In genomic region chr15:75842722-75843617, GRCh38 we compare ENCODE assay signal across 8 cellular contexts. TPM values are rescaled to one million over a fixed set of nuclear protein-coding genes. Genes with fewer than 3 reads are reported as not detected.
A peak's percentile ranks its signal among the peaks of the same experiment; 100 is the strongest.
DNase-seq lines count a peak whose midpoint lies in the region; ATAC-seq and TF ChIP-seq lines count a peak whose summit lies in the region.

Gene UBE2Q2, plus strand, starts transcription at chr15:75843447. Its CDS starts 220 bp downstream, at chr15:75843667.

- H3K4me1 ChIP-seq in liver (ENCODE audit: control insufficient read depth in 4 of 4, insufficient read depth in 4 of 4, low read length in 3 of 4): peaks cover 3 to 19% (median 11%) of the 10 kb centered on the region in 4 donors

- DNase-seq in NCI-H187 (lab: John Stamatoyannopoulos, UW): peak; percentile 13 to 44
- DNase-seq in NCI-H187 treated with DMSO at 0.1 percent for 48 hours (lab: John Stamatoyannopoulos, UW): no peak
- DNase-seq in NCI-H524 (lab: John Stamatoyannopoulos, UW): peak; percentile 78 to 89
- DNase-seq in activated CD4-positive, alpha-beta T cell treated with anti-CD3 and anti-CD28 coated beads, Interleukin-2, amount 50 U/mL, for 4 hours: peak; percentile 72 to 79
- DNase-seq in dermis microvascular lymphatic vessel endothelial cell (ENCODE audit: low read depth in 2 of 2): peak; percentile 48 to 85
- peak; percentile 69 to 80 for DNase-seq in stimulated activated CD4-positive, alpha-beta T cell treated with anti-CD3 and anti-CD28 coated beads, Interleukin-4, amount 100 ng/mL, for 4 hours

- peak within 1 kb of the TSS; percentile 63 to 82 for H3K27ac ChIP-seq in liver (ENCODE audit: low read depth in 1 of 2, low read length in 2 of 2)

- H3K9ac ChIP-seq in liver (ENCODE audit: low read depth in 1 of 2, low read length in 2 of 2): peak within 1 kb of the TSS; percentile 21 to 36

- H3K36me3 ChIP-seq in liver (ENCODE audit: control insufficient read depth in 4 of 4, insufficient read depth in 3 of 4, low read depth in 1 of 4, low read length in 3 of 4): peaks cover 0 to 1% (median 0%) of the 10 kb centered on the region in 4 donors

- TF ChIP-seq RAD21 in liver (IDR thresholded peaks at IDR 0.05): no peak

- peak within 1 kb of the TSS; percentile 55 to 96 (median 95) for H3K4me3 ChIP-seq in liver (ENCODE audit: low read depth in 1 of 3, low read length in 3 of 3)

- H3K9me3 ChIP-seq in liver (ENCODE audit: control insufficient read depth in 4 of 4, low read length in 3 of 4): no peaks in the 10 kb centered on the region

- no peak for TF ChIP-seq CTCF in liver (IDR thresholded peaks at IDR 0.05; ENCODE audit: low read depth, low read length, missing input control)

- 2% methylated on average over 101 of the region's 101 CpGs for WGBS in liver

- no peaks in the 10 kb centered on the region for H3K27me3 ChIP-seq in liver (ENCODE audit: control insufficient read depth in 4 of 4, insufficient read depth in 4 of 4, low read length in 3 of 4)

- peak; percentile 57 for ATAC-seq in HG03066 (IDR thresholded peaks at IDR 0.05; ENCODE audit: low read depth, unreplicated experiment)

TF ChIP-seq in liver, 16 proteins besides CTCF, POLR2A, EP300 and RAD21:
- TF ChIP-seq SP1 (IDR thresholded peaks at IDR 0.05): no peak

RNA-seq across cellular contexts. Expression of gene UBE2Q2, which starts in this region (rescaled TPM):
- total RNA-seq in dermis microvascular lymphatic vessel endothelial cell (44.2 and 51.3 TPM in 2 replicates), liver (10 to 100 TPM in 1 of 2 donors, 1 to 10 TPM in 1; 6.5 to 14.4 TPM)
- 1 to 10 TPM; 2.4 to 4.0 TPM for polyA plus RNA-seq in liver
